ENCODE assay signal across 15 cellular contexts in genomic region chr2:195257979-195258378, GRCh38.
DNase-seq lines count a peak whose midpoint lies in the region; ATAC-seq, FAIRE-seq and TF ChIP-seq lines count a peak whose summit lies in the region.
"Had no signal": no experiment of that assay in that cellular context is flagged by ENCODE, and none has a peak within 500 bp of the region (broad histone marks: within the 10 kb centered on the region; RNA-seq: fewer than 3 reads in every experiment).

No MANE protein-coding gene starts in this region.

- no peaks in the 10 kb centered on the region for H3F3A ChIP-seq in GM23338 (replicated peaks; ENCODE audit: low read depth)

- no peak for TF ChIP-seq POLR2A in GM12891 (IDR thresholded peaks at IDR 0.05; ENCODE audit: low read depth, low read length)

- peaks cover 4% of the 10 kb centered on the region for H3K27me3 Mint-ChIP-seq in GM23338 (ENCODE audit: insufficient read depth, low read depth, poor library complexity)
- peaks cover 4% of the 10 kb centered on the region for H3K27me3 Mint-ChIP-seq in T-helper 17 cell

- H3K36me3 Mint-ChIP-seq in GM23338 (ENCODE audit: low read depth) (no peaks in the 10 kb centered on the region; the same call in 2 of the 3 replicates), T-helper 17 cell (ENCODE audit: low read depth) (no peaks in the 10 kb centered on the region)
- no peaks in the 10 kb centered on the region for H3K36me3 Mint-ChIP-seq in stimulated activated effector memory CD8-positive, alpha-beta T cell treated with anti-CD3 and anti-CD28 coated beads, Interleukin-12 subunit alpha, Interleukin-12 subunit beta, amount 100 ng/mL, for 72 hours

- POLR2A ChIA-PET in OCI-LY7 (lab: Charles Lee) = interaction anchor here (1.2 kb wide), 1 partner anchor 19 kb away, joined by 3 read pairs; no protein-coding TSS in a partner anchor

- intact Hi-C loops in OCI-LY7 (cut with micrococcal nuclease; ENCODE audit: unreplicated experiment) = no loop called here

- peaks cover 2% of the 10 kb centered on the region; the same call in 1 of the 3 replicates for H3K9me3 Mint-ChIP-seq in GM23338
- H3K9me3 Mint-ChIP-seq in stimulated activated effector memory CD8-positive, alpha-beta T cell treated with anti-CD3 and anti-CD28 coated beads, Interleukin-12 subunit alpha, Interleukin-12 subunit beta, amount 100 ng/mL, for 72 hours = no peaks in the 10 kb centered on the region

- H3K4me1 Mint-ChIP-seq in GM23338 (peaks cover 5% of the 10 kb centered on the region; the same call in 1 of the 3 replicates), T-helper 17 cell (no peaks in the 10 kb centered on the region)
- no peaks in the 10 kb centered on the region for H3K4me1 Mint-ChIP-seq in stimulated activated effector memory CD8-positive, alpha-beta T cell treated with anti-CD3 and anti-CD28 coated beads, Interleukin-12 subunit alpha, Interleukin-12 subunit beta, amount 100 ng/mL, for 72 hours
- H3K4me1 Mint-ChIP-seq: CD4-positive, alpha-beta memory T cell had no signal

- FAIRE-seq in GM12891 (lab: Jason Lieb, UNC) = peak; percentile 41
- FAIRE-seq: GM18507, H1 had no signal

- H4K20me1 ChIP-seq in GM23338 (replicated peaks; ENCODE audit: insufficient read depth) (no peaks in the 10 kb centered on the region), OCI-LY7 (ENCODE audit: insufficient read depth, low read length) (no peaks in the 10 kb centered on the region)

- H3K27ac ChIP-seq in GM23338 (ENCODE audit: low read depth) (no peak overlapping the region), OCI-LY7 (ENCODE audit: low read depth, low read length, poor library complexity, severe bottlenecking) (no peak overlapping the region)

- TF ChIP-seq CTCF in GM23338 (conservative IDR thresholded peaks at IDR 0.05; ENCODE audit: low read depth in 2 of 2) (no peak), OCI-LY7 (conservative IDR thresholded peaks at IDR 0.05; ENCODE audit: low read length) (no peak)

- H3K4me3 ChIP-seq in GM23338 = no peak overlapping the region
- H3K4me3 ChIP-seq in OCI-LY7 (ENCODE audit: low read depth, low read length, poor library complexity, severe bottlenecking) = no peak overlapping the region

- no TSS peak for BruUV-seq in OCI-LY7 (replicated peaks; lab: Mats Ljungman, UMichigan)

- H2AFZ ChIP-seq in GM23338 (no peak overlapping the region), OCI-LY7 (ENCODE audit: low read length) (no peak overlapping the region)

- H3K4me2 ChIP-seq in GM23338 (no peak overlapping the region), OCI-LY7 (ENCODE audit: low read length) (no peak overlapping the region)

- CTCF ChIA-PET in OCI-LY7 (lab: Charles Lee; ENCODE audit: unreplicated experiment) = no interaction called here

- no peaks in the 10 kb centered on the region for H3K79me2 ChIP-seq in GM23338 (replicated peaks; ENCODE audit: insufficient read depth)
- no peaks in the 10 kb centered on the region for H3K79me2 ChIP-seq in OCI-LY7 (ENCODE audit: insufficient read depth, low read depth, low read length)

- H3K4me3 Mint-ChIP-seq in GM23338 (no peak overlapping the region), T-helper 17 cell (no peak overlapping the region)
- H3K4me3 Mint-ChIP-seq in stimulated activated effector memory CD8-positive, alpha-beta T cell treated with anti-CD3 and anti-CD28 coated beads, Interleukin-12 subunit alpha, Interleukin-12 subunit beta, amount 100 ng/mL, for 72 hours = no peak overlapping the region
- H3K4me3 Mint-ChIP-seq: CD4-positive, alpha-beta memory T cell had no signal

- H3K9me3 ChIP-seq in T-helper 17 cell (ENCODE audit: control insufficient read depth, low read length, poor library complexity, severe bottlenecking) (no peaks in the 10 kb centered on the region), OCI-LY7 (ENCODE audit: low read length) (no peaks in the 10 kb centered on the region)

- DNase-seq in GM12891 (ENCODE audit: insufficient read length, low spot score) (no peak), GM23338 (ENCODE audit: low spot score) (no peak), T-helper 17 cell (no peak), anterior cingulate cortex (lab: John Stamatoyannopoulos, UW) (no peak), OCI-LY7 (ENCODE audit: low spot score) (no peak)
- no peak for DNase-seq in stimulated activated effector memory CD8-positive, alpha-beta T cell treated with anti-CD3 and anti-CD28 coated beads, Interleukin-12 subunit alpha, Interleukin-12 subunit beta, amount 100 ng/mL, for 72 hours (ENCODE audit: low spot score in 2 of 2)
- DNase-seq: C1 segment of cervical spinal cord; Caco-2; CD4-positive, alpha-beta memory T cell; DMS153; DND-41; H7 had no signal

- H3K4me1 ChIP-seq in GM23338 (ENCODE audit: insufficient read depth) = no peaks in the 10 kb centered on the region
- H3K4me1 ChIP-seq in OCI-LY7 (ENCODE audit: insufficient read depth, low read length, poor library complexity, severe bottlenecking) = no peaks in the 10 kb centered on the region
- H3K4me1 ChIP-seq: Caco-2 had no signal

- ATAC-seq in GM23338 (no peak), T-helper 17 cell (no peak)
- no peak for ATAC-seq in stimulated activated effector memory CD8-positive, alpha-beta T cell treated with anti-CD3 and anti-CD28 coated beads, Interleukin-12 subunit alpha, Interleukin-12 subunit beta, amount 100 ng/mL, for 72 hours
- ATAC-seq: HCT116 had no signal

- H3K27ac Mint-ChIP-seq in GM23338 (peak overlapping the region; percentile 60), T-helper 17 cell (peak overlapping the region; percentile 37)
- H3K27ac Mint-ChIP-seq in stimulated activated effector memory CD8-positive, alpha-beta T cell treated with anti-CD3 and anti-CD28 coated beads, Interleukin-12 subunit alpha, Interleukin-12 subunit beta, amount 100 ng/mL, for 72 hours = no peak overlapping the region
- H3K27ac Mint-ChIP-seq: CD4-positive, alpha-beta memory T cell had no signal

- H3K36me3 ChIP-seq in GM23338 (ENCODE audit: insufficient read depth) = 0 out of 2 replicates have a peak, but pooled peaks cover 3% of the 10 kb centered on the region
- no peaks in the 10 kb centered on the region for H3K36me3 ChIP-seq in OCI-LY7 (ENCODE audit: insufficient read depth, low read length)

- H3K9me2 ChIP-seq in GM23338 (ENCODE audit: insufficient read depth) = no peaks in the 10 kb centered on the region
- H3K9me2 ChIP-seq in OCI-LY7 (ENCODE audit: insufficient read depth, low read length) = no peaks in the 10 kb centered on the region

- H3K27me3 ChIP-seq in GM23338 (ENCODE audit: insufficient read depth) = no peaks in the 10 kb centered on the region

TF ChIP-seq in GM12891, 5 proteins besides CTCF, POLR2A, EP300 and RAD21:
- TF ChIP-seq PAX5 (IDR thresholded peaks at IDR 0.05; ENCODE audit: insufficient read depth, low read length, severe bottlenecking) (no peak), SPI1 (IDR thresholded peaks at IDR 0.05; ENCODE audit: low read depth, low read length) (no peak), TAF1 (IDR thresholded peaks at IDR 0.05; ENCODE audit: low read depth, low read length) (no peak), POLR2AphosphoS5 (IDR thresholded peaks at IDR 0.05; ENCODE audit: low read depth, low read length) (no peak), POU2F2 (IDR thresholded peaks at IDR 0.05; ENCODE audit: low read depth, low read length) (no peak)

TF ChIP-seq in GM23338, 12 proteins besides CTCF, POLR2A, EP300 and RAD21 (continues in another document):
- TF ChIP-seq ETS1 (IDR thresholded peaks at IDR 0.05) = no peak
